Comparison of ENCODE assay signal across 11 cellular contexts in the genomic region with DNA sequence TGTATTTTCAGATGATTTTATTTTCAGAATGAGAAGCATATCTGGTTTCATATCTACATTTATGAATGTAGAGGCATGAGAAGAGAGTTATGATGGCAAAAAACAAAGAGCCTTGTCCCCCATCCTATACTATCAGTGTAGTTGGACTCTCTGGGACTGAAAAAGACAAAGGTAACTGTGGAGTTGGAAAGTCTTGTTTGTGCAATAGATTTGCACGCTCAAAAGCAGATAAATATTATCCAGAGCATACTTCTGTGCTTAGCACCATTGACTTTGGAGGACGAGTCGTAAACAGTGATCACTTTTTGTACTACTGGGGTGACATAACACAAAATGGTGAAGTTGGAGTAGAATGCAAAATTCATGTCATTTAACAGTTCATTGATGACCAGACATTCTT.
A peak's percentile ranks its signal among the peaks of the same experiment; 100 is the strongest.
DNase-seq lines count a peak whose midpoint lies in the region; ATAC-seq and TF ChIP-seq lines count a peak whose summit lies in the region.
"Had no signal": no experiment of that assay in that cellular context is flagged by ENCODE, and none has a peak within 500 bp of the region (broad histone marks: within the 10 kb centered on the region; RNA-seq: fewer than 3 reads in every experiment).

No MANE protein-coding gene starts in this region.

- TF ChIP-seq CTCF in BJ (IDR thresholded peaks at IDR 0.05; ENCODE audit: insufficient read depth, low read depth, low read length) = no peak
- TF ChIP-seq CTCF in WERI-Rb-1 (IDR thresholded peaks at IDR 0.05; ENCODE audit: low read depth, low read length) = no peak
- no peak for TF ChIP-seq CTCF in progenitor cell of endocrine pancreas (IDR thresholded peaks at IDR 0.05; ENCODE audit: unreplicated experiment)

- H3K27me3 ChIP-seq in BJ (ENCODE audit: control insufficient read depth, insufficient read depth, low read length) = no peaks in the 10 kb centered on the region
- no peaks in the 10 kb centered on the region for H3K27me3 ChIP-seq in WERI-Rb-1 (ENCODE audit: insufficient read depth, low read depth, severe bottlenecking)
- H3K27me3 ChIP-seq in right cardiac atrium (ENCODE audit: control insufficient read depth, insufficient read depth) = no peaks in the 10 kb centered on the region

- POLR2A ChIA-PET in BJ (lab: Charles Lee) = no interaction called here

- H3K36me3 ChIP-seq in BJ (ENCODE audit: control insufficient read depth, insufficient read depth, low read length) (no peaks in the 10 kb centered on the region), WERI-Rb-1 (no peaks in the 10 kb centered on the region)

- no peak for ATAC-seq in right cardiac atrium

- peak overlapping the region; percentile 57 for H3K4me3 ChIP-seq in BJ (ENCODE audit: low read depth, low read length)
- H3K4me3 ChIP-seq in WERI-Rb-1 (ENCODE audit: low read depth, low read length) = peak overlapping the region; percentile 43
- peak overlapping the region; percentile 53 for H3K4me3 ChIP-seq in right cardiac atrium (ENCODE audit: low read length)

- no peaks in the 10 kb centered on the region for H3K4me1 ChIP-seq in right cardiac atrium (ENCODE audit: control insufficient read depth, insufficient read depth, low read length)

- intact Hi-C loops in right cardiac atrium (cut with DNase I) = no loop called here

- H3K36me3 Mint-ChIP-seq in progenitor cell of endocrine pancreas (ENCODE audit: insufficient read depth) = no peaks in the 10 kb centered on the region

- H3K27me3 Mint-ChIP-seq in progenitor cell of endocrine pancreas = peaks cover 8% of the 10 kb centered on the region

- 25% methylated on average over 3 of the region's 3 CpGs for WGBS in right cardiac atrium

- H3K4me1 Mint-ChIP-seq in progenitor cell of endocrine pancreas (ENCODE audit: low read depth) = peaks cover 10% of the 10 kb centered on the region

- H3K27ac Mint-ChIP-seq in progenitor cell of endocrine pancreas = peak overlapping the region; percentile 94
- H3K27ac Mint-ChIP-seq: activated T-cell treated with anti-CD3 and anti-CD28 coated beads, Interleukin-2, amount 50 U/mL, for 24 hours had no signal

- peaks cover 14% of the 10 kb centered on the region for H3K9me3 Mint-ChIP-seq in progenitor cell of endocrine pancreas (ENCODE audit: low read depth)

- H3K27ac ChIP-seq in WERI-Rb-1 (no peak overlapping the region), right cardiac atrium (ENCODE audit: low read length) (no peak overlapping the region)

- DNase-seq in BJ (ENCODE audit: low read depth) (no peak), WERI-Rb-1 (no peak), right cardiac atrium (no peak), progenitor cell of endocrine pancreas (ENCODE audit: low spot score, unreplicated experiment) (no peak), anterior cingulate cortex (lab: John Stamatoyannopoulos, UW) (no peak), occipital lobe (lab: John Stamatoyannopoulos, UW) (no peak), NCI-H446 (lab: John Stamatoyannopoulos, UW) (no peak), iPS-NIHi11 (ENCODE audit: low spot score) (no peak)
- DNase-seq: activated T-cell treated with anti-CD3 and anti-CD28 coated beads, Interleukin-2, amount 50 U/mL, for 24 hours; MV-4-11; stimulated activated CD4-positive, alpha-beta T cell treated with anti-CD3 and anti-CD28 coated beads, Interleukin-2, amount 100 ng/mL, for 48 hours had no signal

- CTCF ChIA-PET in BJ (lab: Yijun Ruan, JAX) = no interaction called here

- H3K9me3 ChIP-seq in WERI-Rb-1 (ENCODE audit: severe bottlenecking) = peaks cover 3% of the 10 kb centered on the region
- no peaks in the 10 kb centered on the region for H3K9me3 ChIP-seq in right cardiac atrium (ENCODE audit: control insufficient read depth, low read length)

- H3K4me3 Mint-ChIP-seq in progenitor cell of endocrine pancreas (ENCODE audit: low read depth) = peak overlapping the region; percentile 80
- H3K4me3 Mint-ChIP-seq: activated T-cell treated with anti-CD3 and anti-CD28 coated beads, Interleukin-2, amount 50 U/mL, for 24 hours had no signal
